1 cellular context compared by ENCODE assay signal in the genomic region with DNA sequence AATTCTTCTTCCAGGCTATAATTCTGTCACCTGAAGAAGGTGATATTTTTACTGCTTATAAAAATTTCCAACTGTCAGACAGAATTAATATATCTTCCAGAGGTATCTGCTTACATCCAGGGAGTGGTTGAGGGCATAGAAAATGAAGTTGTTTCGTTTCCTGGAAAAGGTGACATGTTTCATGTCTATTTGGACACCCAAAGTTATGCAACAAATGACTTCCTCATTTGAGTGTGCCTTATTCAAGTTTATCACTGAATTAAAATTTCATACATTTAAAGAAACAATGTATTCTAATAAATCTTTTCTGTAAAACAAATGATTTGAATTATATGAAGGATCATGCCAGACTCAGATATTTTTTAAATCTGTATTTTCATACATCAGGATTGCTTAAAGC.
TF ChIP-seq lines count a peak whose summit lies in the region.

No MANE protein-coding gene starts in this region.

TF ChIP-seq in GM12878, 131 proteins besides CTCF, POLR2A, EP300 and RAD21 (continued from another document):
- TF ChIP-seq NR2C2 (IDR thresholded peaks at IDR 0.05; ENCODE audit: borderline replicate concordance, control insufficient read depth, insufficient read length, low read depth), result no peak
TF ChIP-seq in GM12878: peak in this region for 1.
